ENCODE assay signal across 9 cellular contexts in genomic region chr21:37460196-37460595, GRCh38.
DNase-seq lines count a peak whose midpoint lies in the region; ATAC-seq and TF ChIP-seq lines count a peak whose summit lies in the region.
"Had no signal": no experiment of that assay in that cellular context is flagged by ENCODE, and none has a peak within 500 bp of the region (broad histone marks: within the 10 kb centered on the region; RNA-seq: fewer than 3 reads in every experiment).

No MANE protein-coding gene starts in this region.

- WGBS in sigmoid colon, 2 donors = 90 to 91% methylated on average over 7 of the region's 7 CpGs
- WGBS in testis, 2 donors = 86 to 92% methylated on average over 7 of the region's 7 CpGs

- H3K27me3 Mint-ChIP-seq in neural progenitor cell (ENCODE audit: insufficient read depth, low read depth) = no peaks in the 10 kb centered on the region
- H3K27me3 Mint-ChIP-seq in T-helper 17 cell = no peaks in the 10 kb centered on the region

- H3K79me2 ChIP-seq in DND-41 (ENCODE audit: insufficient read depth, low read length) (peaks cover 100% of the 10 kb centered on the region), neural progenitor cell (ENCODE audit: low read depth) (peaks cover 100% of the 10 kb centered on the region)

- H3K27ac ChIP-seq in DND-41 (ENCODE audit: low read length) (no peak overlapping the region), neural progenitor cell (no peak overlapping the region), sigmoid colon (no peak overlapping the region), testis (no peak overlapping the region)

- H3K4me3 ChIP-seq in DND-41 (ENCODE audit: low read depth in 1 of 2, low read length in 2 of 2) = no peak overlapping the region
- no peak overlapping the region for H3K4me3 ChIP-seq in choroid plexus epithelial cell (ENCODE audit: low read depth, low read length)
- H3K4me3 ChIP-seq in neural progenitor cell = peak overlapping the region; percentile 10
- H3K4me3 ChIP-seq in sigmoid colon = no peak overlapping the region
- H3K4me3 ChIP-seq in testis = no peak overlapping the region

- no peaks in the 10 kb centered on the region for H3K9me3 ChIP-seq in DND-41 (ENCODE audit: insufficient read depth, low read length, severe bottlenecking)
- H3K9me3 ChIP-seq in neural progenitor cell (ENCODE audit: low read depth) = no peaks in the 10 kb centered on the region
- H3K9me3 ChIP-seq in T-helper 17 cell (ENCODE audit: control insufficient read depth, low read length, poor library complexity, severe bottlenecking) = no peaks in the 10 kb centered on the region
- H3K9me3 ChIP-seq in sigmoid colon = no peaks in the 10 kb centered on the region
- no peaks in the 10 kb centered on the region for H3K9me3 ChIP-seq in testis

- H3K36me3 ChIP-seq in DND-41 (ENCODE audit: insufficient read depth, low read length) (peaks cover 23% of the 10 kb centered on the region), neural progenitor cell (no peaks in the 10 kb centered on the region), sigmoid colon (no peaks in the 10 kb centered on the region), testis (ENCODE audit: low read depth, missing control alignments) (no peaks in the 10 kb centered on the region)

- H3K27ac Mint-ChIP-seq in neural progenitor cell (no peak overlapping the region), T-helper 17 cell (no peak overlapping the region)

- H2AFZ ChIP-seq in DND-41 (ENCODE audit: low read depth, low read length) = no peak overlapping the region
- H2AFZ ChIP-seq in neural progenitor cell (replicated peaks) = no peak overlapping the region

- ATAC-seq in DND-41 (ENCODE audit: insufficient read depth, low read depth) (no peak), T-helper 17 cell (no peak), GM18867 (IDR thresholded peaks at IDR 0.05; ENCODE audit: unreplicated experiment) (no peak)

- peaks cover 4% of the 10 kb centered on the region; the same call in 1 of the 2 replicates for H3K4me1 ChIP-seq in DND-41 (ENCODE audit: insufficient read depth, low read length)
- peaks cover 45% of the 10 kb centered on the region for H3K4me1 ChIP-seq in neural progenitor cell
- H3K4me1 ChIP-seq in sigmoid colon = peaks cover 0 to 96% (median 75%) of the 10 kb centered on the region in 4 donors
- H3K4me1 ChIP-seq in testis = peaks cover 17% of the 10 kb centered on the region

- TF ChIP-seq CTCF in DND-41 (IDR thresholded peaks at IDR 0.05; ENCODE audit: borderline replicate concordance, extremely low read depth, low read length, poor library complexity, severe bottlenecking) (peak; percentile 39), choroid plexus epithelial cell (conservative IDR thresholded peaks at IDR 0.05; ENCODE audit: low read depth, low read length) (peak; percentile 44), neural progenitor cell (IDR thresholded peaks at IDR 0.05) (peak; percentile 58), sigmoid colon (IDR thresholded peaks at IDR 0.05) (no peak), testis (IDR thresholded peaks at IDR 0.05) (no peak)

- no peak for TF ChIP-seq EP300 in sigmoid colon (IDR thresholded peaks at IDR 0.05)

- peaks cover 11% of the 10 kb centered on the region for H3K36me3 Mint-ChIP-seq in neural progenitor cell
- no peaks in the 10 kb centered on the region for H3K36me3 Mint-ChIP-seq in T-helper 17 cell (ENCODE audit: low read depth)

- intact Hi-C loops in sigmoid colon (cut with DNase I) (loop anchor here (5.0 to 10.0 kb wide), 2 partner anchors 93 to 195 kb away; partner anchors contain the start of genes DYRK1A and VPS26C), testis (cut with DNase I; ENCODE audit: low total_unique reads) (no loop called here)

- H3K9ac ChIP-seq in DND-41 (ENCODE audit: low read depth, low read length) = no peak overlapping the region
- no peak overlapping the region for H3K9ac ChIP-seq in neural progenitor cell

- no peak for TF ChIP-seq POLR2A in sigmoid colon (IDR thresholded peaks at IDR 0.05)
- TF ChIP-seq POLR2A in testis (IDR thresholded peaks at IDR 0.05) = no peak

- H3K9me3 Mint-ChIP-seq in neural progenitor cell = no peaks in the 10 kb centered on the region

- H3K4me3 Mint-ChIP-seq in neural progenitor cell (no peak overlapping the region), T-helper 17 cell (no peak overlapping the region)

- DNase-seq in DND-41 (no peak), NCI-H524 (lab: John Stamatoyannopoulos, UW) (peak; percentile 33 to 57), choroid plexus epithelial cell (ENCODE audit: low read depth) (no peak), neural progenitor cell (ENCODE audit: low spot score) (peak; percentile 86), T-helper 17 cell (no peak), sigmoid colon (no peak), testis (no peak)
- DNase-seq: NCI-H2171 had no signal

- H3K27me3 ChIP-seq in DND-41 (ENCODE audit: insufficient read depth, low read length, poor library complexity) (no peaks in the 10 kb centered on the region), neural progenitor cell (no peaks in the 10 kb centered on the region), sigmoid colon (no peaks in the 10 kb centered on the region), testis (no peaks in the 10 kb centered on the region)

- no peak overlapping the region for H3K4me2 ChIP-seq in DND-41 (ENCODE audit: insufficient read depth, low read length)
- peak overlapping the region; percentile 57 for H3K4me2 ChIP-seq in neural progenitor cell

- H3K4me1 Mint-ChIP-seq in neural progenitor cell (peaks cover 43% of the 10 kb centered on the region), T-helper 17 cell (peaks cover 66% of the 10 kb centered on the region)

- peaks cover 39% of the 10 kb centered on the region for H3F3A ChIP-seq in neural progenitor cell (ENCODE audit: low read depth)

- H4K20me1 ChIP-seq in DND-41 (ENCODE audit: insufficient read depth, low read length) = peaks cover 85% of the 10 kb centered on the region
- H4K20me1 ChIP-seq in neural progenitor cell (ENCODE audit: low read depth) = peaks cover 99% of the 10 kb centered on the region

Comparison
In these comparisons a context has a peak if more than half of its experiments do, and no peak if none do; other contexts are left out.
1. DNase-seq: peak in NCI-H524 (2 of 2) and neural progenitor cell (single experiment); none in DND-41 (single experiment), choroid plexus epithelial cell (single experiment), T-helper 17 cell (0 of 3), sigmoid colon (single experiment) and testis (single experiment).
2. CTCF ChIP-seq: peak in DND-41 (single experiment), choroid plexus epithelial cell (single experiment) and neural progenitor cell (single experiment); none in sigmoid colon (0 of 4) and testis (0 of 3).